ENCODE assay signal across 8 cellular contexts in genomic region chr1:1510912-1511532, GRCh38. TPM values are rescaled to one million over a fixed set of nuclear protein-coding genes. Genes with fewer than 3 reads are reported as not detected.
DNase-seq lines count a peak whose midpoint lies in the region; ATAC-seq and TF ChIP-seq lines count a peak whose summit lies in the region.

No MANE protein-coding gene starts in this region.

- H3K27ac Mint-ChIP-seq in activated T-helper 1 cell treated with anti-CD3 and anti-CD28 coated beads, Interleukin-12 subunit alpha, Interleukin-12 subunit beta, Interleukin-2, Interleukin-4 antibody, amounts not matched to agents 30 ng/mL and 10 ng/mL and 1 ng/mL, durations not matched to agents 14 hours and 24 hours and 36 hours = peak overlapping the region; percentile 92

- H3K27me3 ChIP-seq in iPS DF 6.9 (ENCODE audit: control insufficient read depth, insufficient read depth, low read length) (no peaks in the 10 kb centered on the region), skeletal muscle satellite cell (ENCODE audit: control insufficient read depth, insufficient read depth, low read length) (no peaks in the 10 kb centered on the region)

- H3K4me1 ChIP-seq in iPS DF 6.9 (ENCODE audit: control insufficient read depth, insufficient read depth, low read length) = no peaks in the 10 kb centered on the region; the same call in 1 of the 2 replicates
- H3K4me1 ChIP-seq in skeletal muscle satellite cell (ENCODE audit: control insufficient read depth, insufficient read depth, low read length) = peaks cover 8% of the 10 kb centered on the region

- H3K4me2 ChIP-seq in skeletal muscle satellite cell (ENCODE audit: low read length) = peak overlapping the region; percentile 88

- TF ChIP-seq CTCF in NB4 (IDR thresholded peaks at IDR 0.05; ENCODE audit: low read depth, low read length) = no peak

- H3K36me3 ChIP-seq in iPS DF 6.9 (ENCODE audit: control insufficient read depth, insufficient read depth, low read length) (no peaks in the 10 kb centered on the region), skeletal muscle satellite cell (ENCODE audit: insufficient read depth, low read length) (peaks cover 9% of the 10 kb centered on the region)

- no peak overlapping the region for H3K27ac ChIP-seq in iPS DF 6.9 (ENCODE audit: low read length)

- peak; percentile 15 for DNase-seq in NCI-H1105 treated with DMSO at 0.1 percent for 48 hours (lab: John Stamatoyannopoulos, UW)
- DNase-seq in NCI-H1105 (lab: John Stamatoyannopoulos, UW) = no peak
- peak; percentile 44 for DNase-seq in NB4 (ENCODE audit: low read depth)
- DNase-seq in activated T-helper 1 cell treated with anti-CD3 and anti-CD28 coated beads, Interleukin-12 subunit alpha, Interleukin-12 subunit beta, Interleukin-2, Interleukin-4 antibody, amounts not matched to agents 30 ng/mL and 10 ng/mL and 1 ng/mL, durations not matched to agents 14 hours and 24 hours and 36 hours (ENCODE audit: low spot score) = no peak
- DNase-seq in iPS DF 6.9 (ENCODE audit: low read depth, low spot score) = no peak
- DNase-seq in DMS79 (lab: John Stamatoyannopoulos, UW) = no peak

- no peak for ATAC-seq in GM21526 (IDR thresholded peaks at IDR 0.05; ENCODE audit: low FRiP score, unreplicated experiment)

- H3K4me3 ChIP-seq in NB4 (ENCODE audit: low read depth, low read length) (peak overlapping the region; percentile 88), iPS DF 6.9 (ENCODE audit: low read length) (peak overlapping the region; percentile 85), skeletal muscle satellite cell (ENCODE audit: low read length) (peak overlapping the region; percentile 86)

- intact Hi-C loops in activated T-helper 1 cell treated with anti-CD3 and anti-CD28 coated beads, Interleukin-12 subunit alpha, Interleukin-12 subunit beta, Interleukin-2, Interleukin-4 antibody, amounts not matched to agents 30 ng/mL and 10 ng/mL and 1 ng/mL, durations not matched to agents 14 hours and 24 hours and 36 hours (cut with micrococcal nuclease) = loop anchor here (1.0 to 5.0 kb wide), 4 partner anchors 104 to 204 kb away; partner anchors contain the start of genes ACAP3, AURKAIP1, CDK11B and MIB2

- H3K9me3 ChIP-seq in iPS DF 6.9 (ENCODE audit: control insufficient read depth, insufficient read depth, low read length) = no peaks in the 10 kb centered on the region
- no peaks in the 10 kb centered on the region for H3K9me3 ChIP-seq in skeletal muscle satellite cell (replicated peaks; ENCODE audit: low read length)

- H3K36me3 Mint-ChIP-seq in activated T-helper 1 cell treated with anti-CD3 and anti-CD28 coated beads, Interleukin-12 subunit alpha, Interleukin-12 subunit beta, Interleukin-2, Interleukin-4 antibody, amounts not matched to agents 30 ng/mL and 10 ng/mL and 1 ng/mL, durations not matched to agents 14 hours and 24 hours and 36 hours (ENCODE audit: low read depth) = no peaks in the 10 kb centered on the region

- H3K4me3 Mint-ChIP-seq in activated T-helper 1 cell treated with anti-CD3 and anti-CD28 coated beads, Interleukin-12 subunit alpha, Interleukin-12 subunit beta, Interleukin-2, Interleukin-4 antibody, amounts not matched to agents 30 ng/mL and 10 ng/mL and 1 ng/mL, durations not matched to agents 14 hours and 24 hours and 36 hours = peak overlapping the region; percentile 97

- H3K27me3 Mint-ChIP-seq in activated T-helper 1 cell treated with anti-CD3 and anti-CD28 coated beads, Interleukin-12 subunit alpha, Interleukin-12 subunit beta, Interleukin-2, Interleukin-4 antibody, amounts not matched to agents 30 ng/mL and 10 ng/mL and 1 ng/mL, durations not matched to agents 14 hours and 24 hours and 36 hours (ENCODE audit: insufficient read depth) = no peaks in the 10 kb centered on the region

- H3K9me3 Mint-ChIP-seq in activated T-helper 1 cell treated with anti-CD3 and anti-CD28 coated beads, Interleukin-12 subunit alpha, Interleukin-12 subunit beta, Interleukin-2, Interleukin-4 antibody, amounts not matched to agents 30 ng/mL and 10 ng/mL and 1 ng/mL, durations not matched to agents 14 hours and 24 hours and 36 hours = no peaks in the 10 kb centered on the region

- WGBS in iPS DF 6.9 (ENCODE audit: insufficient coverage, insufficient read length) = no CpG with 5 or more reads among the region's 17 CpGs

- no peak for TF ChIP-seq POLR2A in NB4 (IDR thresholded peaks at IDR 0.05; ENCODE audit: extremely low read depth, insufficient read length)

- peak overlapping the region; percentile 91 for H3K9ac ChIP-seq in skeletal muscle satellite cell (ENCODE audit: low read depth, low read length)

- H3K4me1 Mint-ChIP-seq in activated T-helper 1 cell treated with anti-CD3 and anti-CD28 coated beads, Interleukin-12 subunit alpha, Interleukin-12 subunit beta, Interleukin-2, Interleukin-4 antibody, amounts not matched to agents 30 ng/mL and 10 ng/mL and 1 ng/mL, durations not matched to agents 14 hours and 24 hours and 36 hours (ENCODE audit: low read depth) = peaks cover 7% of the 10 kb centered on the region

RNA-seq across cellular contexts. Expression of gene ATAD3A, which starts 0.9 kb away (rescaled TPM):
- total RNA-seq in activated T-helper 1 cell treated with anti-CD3 and anti-CD28 coated beads, Interleukin-12 subunit alpha, Interleukin-12 subunit beta, Interleukin-2, Interleukin-4 antibody, amounts not matched to agents 30 ng/mL and 10 ng/mL and 1 ng/mL, durations not matched to agents 14 hours and 24 hours and 36 hours = 108 TPM in 2 replicates
- total RNA-seq in skeletal muscle satellite cell (2012; rRNA removed) = 47.1 and 54.8 TPM in 2 replicates

RNA-seq across cellular contexts. Expression of gene TMEM240, which starts 29.4 kb away (rescaled TPM):
- total RNA-seq in activated T-helper 1 cell treated with anti-CD3 and anti-CD28 coated beads, Interleukin-12 subunit alpha, Interleukin-12 subunit beta, Interleukin-2, Interleukin-4 antibody, amounts not matched to agents 30 ng/mL and 10 ng/mL and 1 ng/mL, durations not matched to agents 14 hours and 24 hours and 36 hours = 0.41 and 1.0 TPM in 2 replicates
- total RNA-seq in skeletal muscle satellite cell (2012; rRNA removed) = 0.51 and 2.8 TPM in 2 replicates

RNA-seq across cellular contexts. Expression of gene ATAD3B, which starts 39.5 kb away (rescaled TPM):
- 106 and 113 TPM in 2 replicates for total RNA-seq in activated T-helper 1 cell treated with anti-CD3 and anti-CD28 coated beads, Interleukin-12 subunit alpha, Interleukin-12 subunit beta, Interleukin-2, Interleukin-4 antibody, amounts not matched to agents 30 ng/mL and 10 ng/mL and 1 ng/mL, durations not matched to agents 14 hours and 24 hours and 36 hours
- 34.9 and 40.3 TPM in 2 replicates for total RNA-seq in skeletal muscle satellite cell (2012; rRNA removed)

Comparison
In these comparisons a context has a peak if more than half of its experiments do, and no peak if none do; other contexts are left out.
1. DNase-seq: peak in NCI-H1105 treated with DMSO at 0.1 percent for 48 hours (single experiment) and NB4 (single experiment); none in NCI-H1105 (single experiment), activated T-helper 1 cell treated with anti-CD3 and anti-CD28 coated beads, Interleukin-12 subunit alpha, Interleukin-12 subunit beta, Interleukin-2, Interleukin-4 antibody, amounts not matched to agents 30 ng/mL and 10 ng/mL and 1 ng/mL, durations not matched to agents 14 hours and 24 hours and 36 hours (single experiment), iPS DF 6.9 (single experiment) and DMS79 (single experiment).
2. Peak in every context shown above with its lines, with median percentiles within 50 percentile points of each other: H3K4me3 ChIP-seq.